12 cellular contexts compared by ENCODE assay signal in the genomic region with DNA sequence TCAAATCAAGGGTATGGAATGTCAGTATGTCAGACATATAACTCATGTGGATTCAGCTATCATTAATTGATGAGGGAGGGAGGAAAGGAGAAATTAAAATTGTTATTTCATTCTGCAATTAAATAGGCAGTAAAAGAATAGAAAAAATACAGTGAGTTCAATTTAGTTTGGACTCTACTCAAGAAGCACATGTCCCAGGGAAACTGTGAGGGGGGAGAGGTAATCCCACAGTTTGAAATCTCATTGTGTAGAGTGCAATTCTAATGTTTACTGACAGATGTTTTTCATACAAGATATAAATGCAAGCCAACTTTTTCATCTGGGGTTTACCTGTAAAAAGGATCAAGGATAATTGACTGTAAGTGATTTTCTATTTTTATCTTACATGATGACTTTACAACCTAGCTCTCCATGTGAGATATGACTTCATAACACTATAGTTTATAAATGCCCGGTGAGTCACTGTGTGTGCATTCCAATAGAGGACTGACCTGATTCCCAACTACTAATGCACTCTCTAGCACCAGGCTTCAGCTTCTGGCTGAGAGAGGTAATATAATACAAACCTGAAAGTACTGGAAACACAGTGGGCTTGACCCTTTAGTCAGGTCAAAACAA. TPM values are rescaled to one million over a fixed set of nuclear protein-coding genes. Genes with fewer than 3 reads are reported as not detected.
A peak's percentile ranks its signal among the peaks of the same experiment; 100 is the strongest.
DNase-seq lines count a peak whose midpoint lies in the region; ATAC-seq and TF ChIP-seq lines count a peak whose summit lies in the region.
"Had no signal": no experiment of that assay in that cellular context is flagged by ENCODE, and none has a peak within 500 bp of the region (broad histone marks: within the 10 kb centered on the region; RNA-seq: fewer than 3 reads in every experiment).

No MANE protein-coding gene starts in this region.

- H3K27ac ChIP-seq in right cardiac atrium (ENCODE audit: low read length) = no peak overlapping the region
- H3K27ac ChIP-seq: 22Rv1, parathyroid adenoma had no signal

- H3K4me3 ChIP-seq in astrocyte of the spinal cord (ENCODE audit: low read depth, low read length) (no peak overlapping the region), right cardiac atrium (ENCODE audit: low read length) (no peak overlapping the region)

- no peak overlapping the region for H3K27ac Mint-ChIP-seq in WTC11

- no peaks in the 10 kb centered on the region for H3K4me1 ChIP-seq in right cardiac atrium (ENCODE audit: control insufficient read depth, insufficient read depth, low read length)
- H3K4me1 ChIP-seq: parathyroid adenoma had no signal

- no peaks in the 10 kb centered on the region for H3K27me3 ChIP-seq in right cardiac atrium (ENCODE audit: control insufficient read depth, insufficient read depth)

- no peak overlapping the region for H3K4me3 Mint-ChIP-seq in WTC11

- POLR2A ChIA-PET in WTC11 (lab: Charles Lee) = no interaction called here

- CTCF ChIA-PET in WTC11 (lab: Charles Lee) = interaction anchor here (1.1 kb wide), 1 partner anchor 179 kb away, joined by 3 read pairs; no protein-coding TSS in a partner anchor

- H3K27me3 Mint-ChIP-seq in WTC11 (ENCODE audit: low read depth) = no peaks in the 10 kb centered on the region

- ATAC-seq in right cardiac atrium (peak; percentile 71 to 76), WTC11 (no peak)

- H3K9me3 ChIP-seq in right cardiac atrium (ENCODE audit: control insufficient read depth, low read length) = no peaks in the 10 kb centered on the region

- WGBS in right cardiac atrium = 54% methylated on average over 1 of the region's 1 CpG

- in situ Hi-C loops in astrocyte of the spinal cord (cut with HindIII; ENCODE audit: low sequenced_read_pairs) = no loop called here

- DNase-seq in DMS53 (lab: John Stamatoyannopoulos, UW) (peak; percentile 33), DMS53 treated with DMSO at 0.1 percent for 48 hours (lab: John Stamatoyannopoulos, UW; ENCODE audit: unreplicated experiment) (no peak), astrocyte of the spinal cord (ENCODE audit: low read depth, low spot score) (peak; percentile 89), right cardiac atrium (no peak), stromal cell of bone marrow (ENCODE audit: low read depth) (peak; percentile 57), foreskin melanocyte (no peak), amygdala (lab: John Stamatoyannopoulos, UW) (no peak), WTC11 (ENCODE audit: low spot score) (no peak)
- DNase-seq: activated CD4-positive, alpha-beta T cell treated with anti-CD3 and anti-CD28 coated beads, Interleukin-2, amount 50 U/mL, for 1 hour; NCI-H1092 had no signal

- no peaks in the 10 kb centered on the region for H3K4me1 Mint-ChIP-seq in WTC11

- H3K9me3 Mint-ChIP-seq in WTC11 = no peaks in the 10 kb centered on the region

- H3K36me3 Mint-ChIP-seq in WTC11 = peaks cover 42% of the 10 kb centered on the region

- TF ChIP-seq CTCF in astrocyte of the spinal cord (IDR thresholded peaks at IDR 0.05; ENCODE audit: low read depth, low read length) = no peak
- TF ChIP-seq CTCF in WTC11 (IDR thresholded peaks at IDR 0.05) = no peak

- intact Hi-C loops in right cardiac atrium (cut with DNase I) = no loop called here

TF ChIP-seq in WTC11, 78 proteins besides CTCF, POLR2A, EP300 and RAD21 (continues in another document):
- TF ChIP-seq ESRRA (CRISPR knock-in tag; IDR thresholded peaks at IDR 0.05; ENCODE audit: borderline replicate concordance) (no peak), ZNF232 (CRISPR knock-in tag; IDR thresholded peaks at IDR 0.05) (no peak), HMGA2 (CRISPR knock-in tag; IDR thresholded peaks at IDR 0.05) (no peak), IRF2 (CRISPR knock-in tag; IDR thresholded peaks at IDR 0.05; ENCODE audit: borderline replicate concordance, low read depth) (no peak), ZNF423 (CRISPR knock-in tag; IDR thresholded peaks at IDR 0.05) (no peak), TP53 (CRISPR knock-in tag; IDR thresholded peaks at IDR 0.05) (no peak), NFE2L1 (CRISPR knock-in tag; IDR thresholded peaks at IDR 0.05) (no peak), FOXK1 (CRISPR knock-in tag; IDR thresholded peaks at IDR 0.05) (no peak), ZNF317 (CRISPR knock-in tag; IDR thresholded peaks at IDR 0.05; ENCODE audit: borderline replicate concordance, low read depth) (no peak), PREB (CRISPR knock-in tag; IDR thresholded peaks at IDR 0.05; ENCODE audit: borderline replicate concordance) (no peak), ELF4 (CRISPR knock-in tag; IDR thresholded peaks at IDR 0.05; ENCODE audit: low read depth) (no peak), ZNF416 (CRISPR knock-in tag; IDR thresholded peaks at IDR 0.05) (no peak), HMGXB4 (CRISPR knock-in tag; IDR thresholded peaks at IDR 0.05) (no peak)
- TF ChIP-seq, protein P1, sequence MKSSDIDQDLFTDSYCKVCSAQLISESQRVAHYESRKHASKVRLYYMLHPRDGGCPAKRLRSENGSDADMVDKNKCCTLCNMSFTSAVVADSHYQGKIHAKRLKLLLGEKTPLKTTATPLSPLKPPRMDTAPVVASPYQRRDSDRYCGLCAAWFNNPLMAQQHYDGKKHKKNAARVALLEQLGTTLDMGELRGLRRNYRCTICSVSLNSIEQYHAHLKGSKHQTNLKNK (CRISPR knock-in tag; IDR thresholded peaks at IDR 0.05) = no peak
- TF ChIP-seq, protein P2, sequence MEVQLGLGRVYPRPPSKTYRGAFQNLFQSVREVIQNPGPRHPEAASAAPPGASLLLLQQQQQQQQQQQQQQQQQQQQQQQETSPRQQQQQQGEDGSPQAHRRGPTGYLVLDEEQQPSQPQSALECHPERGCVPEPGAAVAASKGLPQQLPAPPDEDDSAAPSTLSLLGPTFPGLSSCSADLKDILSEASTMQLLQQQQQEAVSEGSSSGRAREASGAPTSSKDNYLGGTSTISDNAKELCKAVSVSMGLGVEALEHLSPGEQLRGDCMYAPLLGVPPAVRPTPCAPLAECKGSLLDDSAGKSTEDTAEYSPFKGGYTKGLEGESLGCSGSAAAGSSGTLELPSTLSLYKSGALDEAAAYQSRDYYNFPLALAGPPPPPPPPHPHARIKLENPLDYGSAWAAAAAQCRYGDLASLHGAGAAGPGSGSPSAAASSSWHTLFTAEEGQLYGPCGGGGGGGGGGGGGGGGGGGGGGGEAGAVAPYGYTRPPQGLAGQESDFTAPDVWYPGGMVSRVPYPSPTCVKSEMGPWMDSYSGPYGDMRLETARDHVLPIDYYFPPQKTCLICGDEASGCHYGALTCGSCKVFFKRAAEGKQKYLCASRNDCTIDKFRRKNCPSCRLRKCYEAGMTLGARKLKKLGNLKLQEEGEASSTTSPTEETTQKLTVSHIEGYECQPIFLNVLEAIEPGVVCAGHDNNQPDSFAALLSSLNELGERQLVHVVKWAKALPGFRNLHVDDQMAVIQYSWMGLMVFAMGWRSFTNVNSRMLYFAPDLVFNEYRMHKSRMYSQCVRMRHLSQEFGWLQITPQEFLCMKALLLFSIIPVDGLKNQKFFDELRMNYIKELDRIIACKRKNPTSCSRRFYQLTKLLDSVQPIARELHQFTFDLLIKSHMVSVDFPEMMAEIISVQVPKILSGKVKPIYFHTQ (CRISPR knock-in tag; IDR thresholded peaks at IDR 0.05) = no peak
- TF ChIP-seq, protein P3, sequence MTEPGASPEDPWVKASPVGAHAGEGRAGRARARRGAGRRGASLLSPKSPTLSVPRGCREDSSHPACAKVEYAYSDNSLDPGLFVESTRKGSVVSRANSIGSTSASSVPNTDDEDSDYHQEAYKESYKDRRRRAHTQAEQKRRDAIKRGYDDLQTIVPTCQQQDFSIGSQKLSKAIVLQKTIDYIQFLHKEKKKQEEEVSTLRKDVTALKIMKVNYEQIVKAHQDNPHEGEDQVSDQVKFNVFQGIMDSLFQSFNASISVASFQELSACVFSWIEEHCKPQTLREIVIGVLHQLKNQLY (CRISPR knock-in tag; IDR thresholded peaks at IDR 0.05) = no peak
- TF ChIP-seq, protein P4, sequence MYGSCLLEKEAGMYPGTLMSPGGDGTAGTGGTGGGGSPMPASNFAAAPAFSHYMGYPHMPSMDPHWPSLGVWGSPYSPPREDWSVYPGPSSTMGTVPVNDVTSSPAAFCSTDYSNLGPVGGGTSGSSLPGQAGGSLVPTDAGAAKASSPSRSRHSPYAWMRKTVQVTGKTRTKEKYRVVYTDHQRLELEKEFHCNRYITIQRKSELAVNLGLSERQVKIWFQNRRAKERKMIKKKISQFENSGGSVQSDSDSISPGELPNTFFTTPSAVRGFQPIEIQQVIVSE (CRISPR knock-in tag; IDR thresholded peaks at IDR 0.05; ENCODE audit: borderline replicate concordance) = no peak

RNA-seq across cellular contexts. Expression of gene SCD5, which starts 35.2 kb away (rescaled TPM):
- total RNA-seq in right cardiac atrium (10 to 100 TPM; 11.6 to 14.2 (median 12.0) TPM), WTC11 (2021) (4.6 to 6.3 TPM (median 4.9 TPM) in 3 replicates)
- polyA plus RNA-seq in right cardiac atrium = 6.0 TPM

RNA-seq across cellular contexts. Expression of gene SEC31A, which starts 57.1 kb away (rescaled TPM):
- total RNA-seq in right cardiac atrium (100 to 1,000 TPM; 107 to 156 (median 128) TPM), WTC11 (2021) (106 to 137 TPM (median 122 TPM) in 3 replicates)
- 87.3 TPM for polyA plus RNA-seq in right cardiac atrium

Comparison
In these comparisons a context has a peak if more than half of its experiments do, and no peak if none do; other contexts are left out.
1. DNase-seq: peak in DMS53 (single experiment), astrocyte of the spinal cord (single experiment) and stromal cell of bone marrow (single experiment); none in DMS53 treated with DMSO at 0.1 percent for 48 hours (single experiment), right cardiac atrium (0 of 3), foreskin melanocyte (single experiment), amygdala (0 of 56) and WTC11 (single experiment).